Comparison of ENCODE assay signal across 8 cellular contexts in genomic region chr11:925496-926301, GRCh38. TPM values are rescaled to one million over a fixed set of nuclear protein-coding genes. Genes with fewer than 3 reads are reported as not detected.
A peak's percentile ranks its signal among the peaks of the same experiment; 100 is the strongest.
DNase-seq lines count a peak whose midpoint lies in the region; ATAC-seq and TF ChIP-seq lines count a peak whose summit lies in the region.

TSS of gene AP2A2 (plus strand) at chr11:925870. CDS start at chr11:926022, 152 bp downstream.

- H3K36me3 ChIP-seq in DOHH2 (ENCODE audit: control insufficient read depth, low read length): peaks cover 8% of the 10 kb centered on the region
- H3K36me3 ChIP-seq in Karpas-422 (ENCODE audit: insufficient read depth, low read length): no peaks in the 10 kb centered on the region
- peaks cover 13% of the 10 kb centered on the region for H3K36me3 ChIP-seq in SK-N-MC (ENCODE audit: insufficient read depth, low read length)

- peak; percentile 55 for TF ChIP-seq CTCF in DOHH2 (IDR thresholded peaks at IDR 0.05; ENCODE audit: low read depth, low read length, poor library complexity, severe bottlenecking)

- H4K20me1 ChIP-seq in DOHH2 (ENCODE audit: control insufficient read depth, insufficient read depth, low read depth, low read length) (no peaks in the 10 kb centered on the region; the same call in 1 of the 2 replicates), Karpas-422 (ENCODE audit: insufficient read depth, low read depth, low read length) (no peaks in the 10 kb centered on the region)

- H3K9me3 Mint-ChIP-seq in activated naive CD4-positive, alpha-beta T cell treated with anti-CD3 and anti-CD28 coated beads for 36 hours: no peaks in the 10 kb centered on the region

- H3K9ac ChIP-seq in Karpas-422 (ENCODE audit: low read length) (peak within 1 kb of the TSS; percentile 95), SK-N-MC (ENCODE audit: insufficient read length) (peak within 1 kb of the TSS; percentile 91)

- H3K4me1 ChIP-seq in DOHH2 (ENCODE audit: control insufficient read depth, low read length) (peaks cover 14% of the 10 kb centered on the region), Karpas-422 (ENCODE audit: low read length) (peaks cover 15% of the 10 kb centered on the region)

- DNase-seq in Karpas-422 (peak; percentile 97), SK-N-MC (ENCODE audit: low read depth, low spot score) (no peak), germinal center (ENCODE audit: low spot score) (peak; percentile 95), occipital lobe (lab: John Stamatoyannopoulos, UW) (peak; percentile 74), superior temporal gyrus (ENCODE audit: extremely low spot score) (peak; percentile 74)
- peak; percentile 87 for DNase-seq in activated naive CD4-positive, alpha-beta T cell treated with anti-CD3 and anti-CD28 coated beads for 36 hours

- no peaks in the 10 kb centered on the region for H3K9me2 ChIP-seq in DOHH2 (replicated peaks; ENCODE audit: control insufficient read depth, low read length)
- no peaks in the 10 kb centered on the region for H3K9me2 ChIP-seq in Karpas-422 (replicated peaks; ENCODE audit: insufficient read depth, low read length)

- peak within 1 kb of the TSS; percentile 95 for H3K4me2 ChIP-seq in DOHH2 (ENCODE audit: low read length)
- H3K4me2 ChIP-seq in Karpas-422 (ENCODE audit: low read depth, low read length, poor library complexity, severe bottlenecking): peak within 1 kb of the TSS; percentile 88

- H3K4me3 ChIP-seq in DOHH2 (ENCODE audit: low read length) (peak within 1 kb of the TSS; percentile 82), Karpas-422 (ENCODE audit: low read length) (peak within 1 kb of the TSS; percentile 87), SK-N-MC (peak within 1 kb of the TSS; percentile 86)

- no peaks in the 10 kb centered on the region for H3K27me3 Mint-ChIP-seq in activated naive CD4-positive, alpha-beta T cell treated with anti-CD3 and anti-CD28 coated beads for 36 hours (ENCODE audit: low read depth)

- H3K9me3 ChIP-seq in DOHH2 (ENCODE audit: control insufficient read depth, insufficient read depth, low read length): no peaks in the 10 kb centered on the region
- no peaks in the 10 kb centered on the region for H3K9me3 ChIP-seq in Karpas-422 (ENCODE audit: low read length)
- H3K9me3 ChIP-seq in SK-N-MC (ENCODE audit: low read depth, low read length): no peaks in the 10 kb centered on the region

- CTCF ChIA-PET in activated naive CD4-positive, alpha-beta T cell treated with anti-CD3 and anti-CD28 coated beads for 36 hours (lab: Charles Lee): interaction anchor here (1.6 to 2.4 kb wide), 3 partner anchors 8 to 16 kb away, joined by 7 to 13 read pairs (median 9); partner anchors contain the start of gene CHID1

- H3K79me2 ChIP-seq in DOHH2 (ENCODE audit: control insufficient read depth, low read length) (peaks cover 43% of the 10 kb centered on the region), Karpas-422 (ENCODE audit: low read length) (peaks cover 44% of the 10 kb centered on the region)

- H3K27ac Mint-ChIP-seq in activated naive CD4-positive, alpha-beta T cell treated with anti-CD3 and anti-CD28 coated beads for 36 hours: peak within 1 kb of the TSS; percentile 82

- H3F3A ChIP-seq in DOHH2 (ENCODE audit: control insufficient read depth, insufficient read depth): 0 out of 2 replicates have a peak, but pooled peaks cover 2% of the 10 kb centered on the region

- intact Hi-C loops in activated naive CD4-positive, alpha-beta T cell treated with anti-CD3 and anti-CD28 coated beads for 36 hours (cut with micrococcal nuclease): loop anchor here (1.0 to 5.0 kb wide), 4 partner anchors 15 to 126 kb away; partner anchors contain the start of genes CHID1, POLR2L and TSPAN4

- peak; percentile 67 for ATAC-seq in GM21737 (IDR thresholded peaks at IDR 0.05; ENCODE audit: unreplicated experiment)

- peaks cover 5% of the 10 kb centered on the region for H3K36me3 Mint-ChIP-seq in activated naive CD4-positive, alpha-beta T cell treated with anti-CD3 and anti-CD28 coated beads for 36 hours (ENCODE audit: low read depth)

- H3K27ac ChIP-seq in DOHH2 (ENCODE audit: low read depth, low read length) (no peak within 1 kb of the TSS), Karpas-422 (ENCODE audit: low read length) (peak within 1 kb of the TSS; percentile 21; the same call in 1 of the 2 replicates), SK-N-MC (peak within 1 kb of the TSS; percentile 77)

- H3K27me3 ChIP-seq in DOHH2 (ENCODE audit: control insufficient read depth, low read length) (no peaks in the 10 kb centered on the region), Karpas-422 (ENCODE audit: low read length) (no peaks in the 10 kb centered on the region)

- no peak within 1 kb of the TSS for H2AFZ ChIP-seq in Karpas-422 (ENCODE audit: low read length)

- H3K4me1 Mint-ChIP-seq in activated naive CD4-positive, alpha-beta T cell treated with anti-CD3 and anti-CD28 coated beads for 36 hours (ENCODE audit: low read depth): peaks cover 30% of the 10 kb centered on the region

- H3K4me3 Mint-ChIP-seq in activated naive CD4-positive, alpha-beta T cell treated with anti-CD3 and anti-CD28 coated beads for 36 hours: peak within 1 kb of the TSS; percentile 81

RNA-seq across cellular contexts. Expression of gene AP2A2, which starts in this region (rescaled TPM):
- total RNA-seq in Karpas-422 (2014; rRNA removed; shearing (Covaris generic); ENCODE audit: low replicate concordance): 20.0 and 34.6 TPM in 2 replicates
- 10 to 100 TPM; 34.6 to 36.6 TPM for total RNA-seq in activated naive CD4-positive, alpha-beta T cell treated with anti-CD3 and anti-CD28 coated beads for 36 hours
- 35.6 TPM for total RNA-seq in occipital lobe
